In the genomic region with DNA sequence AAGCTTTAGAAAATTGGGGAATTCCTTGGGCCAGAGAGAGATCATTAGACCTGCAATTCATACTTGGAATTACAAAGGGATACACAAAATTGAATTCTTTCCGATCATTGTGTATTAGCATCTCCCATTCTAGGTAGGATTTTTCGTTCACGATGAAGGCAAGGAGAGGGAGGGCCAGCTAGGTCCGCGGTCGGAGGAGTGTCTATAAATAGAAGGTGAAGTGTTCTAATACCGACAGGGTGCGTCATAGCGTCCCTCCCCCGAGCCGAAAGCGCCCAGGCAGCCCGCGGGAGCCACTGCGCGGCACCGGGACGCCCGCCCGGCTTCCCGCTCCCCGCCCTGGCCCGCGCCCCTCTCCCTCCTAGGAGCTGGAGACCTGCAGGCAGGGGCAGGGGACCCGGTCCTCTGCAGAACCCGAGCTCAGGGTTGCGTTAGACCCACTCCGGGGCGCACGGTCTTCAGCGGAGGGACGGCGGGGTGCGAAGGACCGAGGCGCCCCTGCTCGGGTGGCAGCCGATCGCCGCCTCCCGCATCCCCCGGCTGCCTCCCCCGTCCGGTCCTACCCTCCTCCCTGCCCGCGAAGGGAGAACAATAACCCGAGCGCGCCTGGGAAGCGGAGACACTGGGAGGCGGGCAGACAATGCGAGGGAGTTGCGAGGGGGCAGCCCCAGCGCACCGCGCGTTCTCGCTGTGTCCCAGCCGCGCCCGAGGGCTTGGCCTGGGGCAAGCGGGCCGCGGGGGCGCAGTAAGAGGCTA, we compare ENCODE assay signal across 8 cellular contexts.
DNase-seq lines count a peak whose midpoint lies in the region; FAIRE-seq and TF ChIP-seq lines count a peak whose summit lies in the region.

No MANE protein-coding gene starts in this region.

- TF ChIP-seq POLR2A in H54 (IDR thresholded peaks at IDR 0.05; ENCODE audit: low read depth, low read length) = peak; percentile 47
- peak; percentile 38 for TF ChIP-seq POLR2A in Raji (IDR thresholded peaks at IDR 0.05; ENCODE audit: insufficient read depth, low read depth, low read length)
- peak; percentile 64 to 90 for TF ChIP-seq POLR2A in suprapubic skin (IDR thresholded peaks at IDR 0.05)

- H3K4me1 ChIP-seq in neutrophil (ENCODE audit: control insufficient read depth in 1 of 2, insufficient read depth in 1 of 2, low read depth in 1 of 2, low read length in 1 of 2) = peaks cover 14 to 22% of the 10 kb centered on the region in 2 experiments
- H3K4me1 ChIP-seq in suprapubic skin = peaks cover 40% of the 10 kb centered on the region

- H3K4me3 ChIP-seq in neutrophil (ENCODE audit: low read depth in 1 of 2, low read length in 1 of 2) = peak overlapping the region; percentile 75 to 86
- peak overlapping the region; percentile 90 for H3K4me3 ChIP-seq in suprapubic skin

- H3K36me3 ChIP-seq in neutrophil = no peaks in the 10 kb centered on the region
- no peaks in the 10 kb centered on the region for H3K36me3 ChIP-seq in suprapubic skin

- peak; percentile 90 for FAIRE-seq in H54 (lab: Jason Lieb, UNC)

- WGBS in suprapubic skin = under 1% methylated on average over 52 of the region's 65 CpGs

- H3K27ac ChIP-seq in neutrophil (peak overlapping the region; percentile 76), suprapubic skin (peak overlapping the region; percentile 98)

- DNase-seq in GDM1 (lab: John Stamatoyannopoulos, UW) (peak; percentile 72), H54 (ENCODE audit: insufficient read length, low spot score) (peak; percentile 59), foreskin melanocyte (peak; percentile 63), suprapubic skin (ENCODE audit: low spot score in 2 of 2) (peak; percentile 93 to 94)
- DNase-seq in activated gamma-delta T cell treated with anti-CD3 and anti-CD28 coated beads, Interleukin-2, amount 50 U/mL, for 16 hours (ENCODE audit: low read depth) = peak; percentile 59

- no peak for TF ChIP-seq EP300 in suprapubic skin (IDR thresholded peaks at IDR 0.05)

- H3K9me3 ChIP-seq in neutrophil (no peaks in the 10 kb centered on the region), suprapubic skin (no peaks in the 10 kb centered on the region)

- TF ChIP-seq CTCF in LNCAP (IDR thresholded peaks at IDR 0.05) = peak; percentile 12; the same call in 1 of the 2 replicates
- peak; percentile 12 for TF ChIP-seq CTCF in neutrophil (IDR thresholded peaks at IDR 0.05)
- TF ChIP-seq CTCF in suprapubic skin (IDR thresholded peaks at IDR 0.05) = no peak

- H3K27me3 ChIP-seq in neutrophil = no peaks in the 10 kb centered on the region
- H3K27me3 ChIP-seq in suprapubic skin = no peaks in the 10 kb centered on the region

Comparison
In these comparisons a context has a peak if more than half of its experiments do, and no peak if none do; other contexts are left out.
1. Peak in every context shown above with its lines: DNase-seq, H3K4me3 ChIP-seq and H3K27ac ChIP-seq.
2. CTCF ChIP-seq: peak in LNCAP (single experiment) and neutrophil (single experiment); none in suprapubic skin (0 of 2).